2 cellular contexts compared by ENCODE assay signal in the genomic region with DNA sequence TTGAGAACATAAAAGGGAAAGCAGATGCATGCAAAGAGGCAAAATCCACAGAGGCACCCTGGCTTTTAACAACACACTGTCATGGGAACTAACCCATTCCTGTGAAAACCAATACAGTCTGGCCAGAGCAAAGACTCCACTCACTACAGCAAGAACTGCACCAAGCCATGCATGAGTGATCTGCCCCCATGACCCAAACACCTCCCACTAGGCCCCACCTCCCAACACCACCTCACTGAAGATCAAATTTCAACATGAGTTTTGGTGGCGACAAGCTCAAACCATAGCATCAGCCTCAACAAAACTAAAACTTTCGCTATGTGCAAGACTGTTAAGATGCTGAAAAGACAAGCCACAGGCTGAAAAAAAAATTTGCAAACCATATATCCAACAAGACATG.
TF ChIP-seq lines count a peak whose summit lies in the region.

No MANE protein-coding gene starts in this region.

TF ChIP-seq in H1, 55 proteins besides CTCF, POLR2A, EP300 and RAD21:
- no peak for TF ChIP-seq POLR2AphosphoS5 (IDR thresholded peaks at IDR 0.05; ENCODE audit: low read depth, low read length)
TF ChIP-seq in H1: peak in this region for 0.

TF ChIP-seq in HepG2, 621 proteins besides CTCF, POLR2A, EP300 and RAD21:
- TF ChIP-seq ATRX (CRISPR knock-in tag; IDR thresholded peaks at IDR 0.05; ENCODE audit: borderline replicate concordance) (no peak), ZNF430 (CRISPR knock-in tag; IDR thresholded peaks at IDR 0.05) (no peak)
